In the genomic region with DNA sequence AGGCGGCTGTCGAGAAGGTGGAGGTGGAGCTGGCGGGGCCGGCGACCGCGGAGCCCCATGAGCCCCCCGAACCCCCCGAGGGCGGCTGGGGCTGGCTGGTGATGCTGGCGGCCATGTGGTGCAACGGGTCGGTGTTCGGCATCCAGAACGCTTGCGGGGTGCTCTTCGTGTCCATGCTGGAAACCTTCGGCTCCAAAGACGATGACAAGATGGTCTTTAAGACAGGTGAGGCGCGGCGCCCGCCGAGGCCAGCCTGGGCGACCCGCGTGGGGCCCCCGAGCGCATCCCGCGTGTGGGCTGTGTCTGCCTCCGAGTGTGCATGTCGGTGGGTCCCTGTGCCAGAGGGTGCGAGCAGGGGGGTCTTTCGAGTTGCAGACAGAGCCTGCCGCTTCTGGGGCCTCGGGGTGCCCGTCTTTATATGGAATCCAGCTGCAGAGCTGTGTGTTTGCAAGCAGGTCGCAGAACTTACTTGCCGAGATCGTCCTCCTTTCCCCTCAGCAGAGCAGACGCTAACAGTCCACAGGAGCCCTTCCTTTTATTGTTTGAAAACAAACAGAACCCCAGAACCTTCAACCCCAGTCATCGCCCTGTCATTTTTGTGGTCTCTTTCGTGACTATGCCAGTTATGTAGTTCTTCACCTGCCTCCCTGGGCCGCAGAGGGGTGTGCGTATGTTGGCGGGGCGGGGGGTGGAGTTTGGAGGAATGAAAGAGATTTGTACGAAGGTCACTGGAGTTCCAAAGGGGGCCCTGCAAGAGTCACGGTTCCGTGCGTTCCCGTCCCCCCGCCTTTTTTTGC, we compare ENCODE assay signal across 1 cellular context.
TF ChIP-seq lines count a peak whose summit lies in the region.

No MANE protein-coding gene starts in this region.

TF ChIP-seq in H1, 55 proteins besides CTCF, POLR2A, EP300 and RAD21 (continued from another document):
- TF ChIP-seq, protein P1, sequence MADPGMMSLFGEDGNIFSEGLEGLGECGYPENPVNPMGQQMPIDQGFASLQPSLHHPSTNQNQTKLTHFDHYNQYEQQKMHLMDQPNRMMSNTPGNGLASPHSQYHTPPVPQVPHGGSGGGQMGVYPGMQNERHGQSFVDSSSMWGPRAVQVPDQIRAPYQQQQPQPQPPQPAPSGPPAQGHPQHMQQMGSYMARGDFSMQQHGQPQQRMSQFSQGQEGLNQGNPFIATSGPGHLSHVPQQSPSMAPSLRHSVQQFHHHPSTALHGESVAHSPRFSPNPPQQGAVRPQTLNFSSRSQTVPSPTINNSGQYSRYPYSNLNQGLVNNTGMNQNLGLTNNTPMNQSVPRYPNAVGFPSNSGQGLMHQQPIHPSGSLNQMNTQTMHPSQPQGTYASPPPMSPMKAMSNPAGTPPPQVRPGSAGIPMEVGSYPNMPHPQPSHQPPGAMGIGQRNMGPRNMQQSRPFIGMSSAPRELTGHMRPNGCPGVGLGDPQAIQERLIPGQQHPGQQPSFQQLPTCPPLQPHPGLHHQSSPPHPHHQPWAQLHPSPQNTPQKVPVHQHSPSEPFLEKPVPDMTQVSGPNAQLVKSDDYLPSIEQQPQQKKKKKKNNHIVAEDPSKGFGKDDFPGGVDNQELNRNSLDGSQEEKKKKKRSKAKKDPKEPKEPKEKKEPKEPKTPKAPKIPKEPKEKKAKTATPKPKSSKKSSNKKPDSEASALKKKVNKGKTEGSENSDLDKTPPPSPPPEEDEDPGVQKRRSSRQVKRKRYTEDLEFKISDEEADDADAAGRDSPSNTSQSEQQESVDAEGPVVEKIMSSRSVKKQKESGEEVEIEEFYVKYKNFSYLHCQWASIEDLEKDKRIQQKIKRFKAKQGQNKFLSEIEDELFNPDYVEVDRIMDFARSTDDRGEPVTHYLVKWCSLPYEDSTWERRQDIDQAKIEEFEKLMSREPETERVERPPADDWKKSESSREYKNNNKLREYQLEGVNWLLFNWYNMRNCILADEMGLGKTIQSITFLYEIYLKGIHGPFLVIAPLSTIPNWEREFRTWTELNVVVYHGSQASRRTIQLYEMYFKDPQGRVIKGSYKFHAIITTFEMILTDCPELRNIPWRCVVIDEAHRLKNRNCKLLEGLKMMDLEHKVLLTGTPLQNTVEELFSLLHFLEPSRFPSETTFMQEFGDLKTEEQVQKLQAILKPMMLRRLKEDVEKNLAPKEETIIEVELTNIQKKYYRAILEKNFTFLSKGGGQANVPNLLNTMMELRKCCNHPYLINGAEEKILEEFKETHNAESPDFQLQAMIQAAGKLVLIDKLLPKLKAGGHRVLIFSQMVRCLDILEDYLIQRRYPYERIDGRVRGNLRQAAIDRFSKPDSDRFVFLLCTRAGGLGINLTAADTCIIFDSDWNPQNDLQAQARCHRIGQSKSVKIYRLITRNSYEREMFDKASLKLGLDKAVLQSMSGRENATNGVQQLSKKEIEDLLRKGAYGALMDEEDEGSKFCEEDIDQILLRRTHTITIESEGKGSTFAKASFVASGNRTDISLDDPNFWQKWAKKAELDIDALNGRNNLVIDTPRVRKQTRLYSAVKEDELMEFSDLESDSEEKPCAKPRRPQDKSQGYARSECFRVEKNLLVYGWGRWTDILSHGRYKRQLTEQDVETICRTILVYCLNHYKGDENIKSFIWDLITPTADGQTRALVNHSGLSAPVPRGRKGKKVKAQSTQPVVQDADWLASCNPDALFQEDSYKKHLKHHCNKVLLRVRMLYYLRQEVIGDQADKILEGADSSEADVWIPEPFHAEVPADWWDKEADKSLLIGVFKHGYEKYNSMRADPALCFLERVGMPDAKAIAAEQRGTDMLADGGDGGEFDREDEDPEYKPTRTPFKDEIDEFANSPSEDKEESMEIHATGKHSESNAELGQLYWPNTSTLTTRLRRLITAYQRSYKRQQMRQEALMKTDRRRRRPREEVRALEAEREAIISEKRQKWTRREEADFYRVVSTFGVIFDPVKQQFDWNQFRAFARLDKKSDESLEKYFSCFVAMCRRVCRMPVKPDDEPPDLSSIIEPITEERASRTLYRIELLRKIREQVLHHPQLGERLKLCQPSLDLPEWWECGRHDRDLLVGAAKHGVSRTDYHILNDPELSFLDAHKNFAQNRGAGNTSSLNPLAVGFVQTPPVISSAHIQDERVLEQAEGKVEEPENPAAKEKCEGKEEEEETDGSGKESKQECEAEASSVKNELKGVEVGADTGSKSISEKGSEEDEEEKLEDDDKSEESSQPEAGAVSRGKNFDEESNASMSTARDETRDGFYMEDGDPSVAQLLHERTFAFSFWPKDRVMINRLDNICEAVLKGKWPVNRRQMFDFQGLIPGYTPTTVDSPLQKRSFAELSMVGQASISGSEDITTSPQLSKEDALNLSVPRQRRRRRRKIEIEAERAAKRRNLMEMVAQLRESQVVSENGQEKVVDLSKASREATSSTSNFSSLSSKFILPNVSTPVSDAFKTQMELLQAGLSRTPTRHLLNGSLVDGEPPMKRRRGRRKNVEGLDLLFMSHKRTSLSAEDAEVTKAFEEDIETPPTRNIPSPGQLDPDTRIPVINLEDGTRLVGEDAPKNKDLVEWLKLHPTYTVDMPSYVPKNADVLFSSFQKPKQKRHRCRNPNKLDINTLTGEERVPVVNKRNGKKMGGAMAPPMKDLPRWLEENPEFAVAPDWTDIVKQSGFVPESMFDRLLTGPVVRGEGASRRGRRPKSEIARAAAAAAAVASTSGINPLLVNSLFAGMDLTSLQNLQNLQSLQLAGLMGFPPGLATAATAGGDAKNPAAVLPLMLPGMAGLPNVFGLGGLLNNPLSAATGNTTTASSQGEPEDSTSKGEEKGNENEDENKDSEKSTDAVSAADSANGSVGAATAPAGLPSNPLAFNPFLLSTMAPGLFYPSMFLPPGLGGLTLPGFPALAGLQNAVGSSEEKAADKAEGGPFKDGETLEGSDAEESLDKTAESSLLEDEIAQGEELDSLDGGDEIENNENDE (IDR thresholded peaks at IDR 0.05; ENCODE audit: insufficient replicate concordance, low read length): no peak
- no peak for TF ChIP-seq BACH1 (IDR thresholded peaks at IDR 0.05; ENCODE audit: low read length)
- no peak; the same call in 1 of the 2 replicates for TF ChIP-seq RBBP5 (IDR thresholded peaks at IDR 0.05; ENCODE audit: borderline replicate concordance, low read depth, low read length)
- no peak for TF ChIP-seq TBP (IDR thresholded peaks at IDR 0.05; ENCODE audit: low read depth, low read length)
- TF ChIP-seq, protein P2, sequence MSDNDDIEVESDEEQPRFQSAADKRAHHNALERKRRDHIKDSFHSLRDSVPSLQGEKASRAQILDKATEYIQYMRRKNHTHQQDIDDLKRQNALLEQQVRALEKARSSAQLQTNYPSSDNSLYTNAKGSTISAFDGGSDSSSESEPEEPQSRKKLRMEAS (IDR thresholded peaks at IDR 0.05): peak; percentile 71
- TF ChIP-seq, protein P3, sequence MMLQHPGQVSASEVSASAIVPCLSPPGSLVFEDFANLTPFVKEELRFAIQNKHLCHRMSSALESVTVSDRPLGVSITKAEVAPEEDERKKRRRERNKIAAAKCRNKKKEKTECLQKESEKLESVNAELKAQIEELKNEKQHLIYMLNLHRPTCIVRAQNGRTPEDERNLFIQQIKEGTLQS (IDR thresholded peaks at IDR 0.05; ENCODE audit: insufficient read depth, low read depth, low read length): no peak
- no peak for TF ChIP-seq SRF (IDR thresholded peaks at IDR 0.05; ENCODE audit: low read depth, low read length)
- no peak for TF ChIP-seq CREB1 (IDR thresholded peaks at IDR 0.05)
- TF ChIP-seq SIX5 (IDR thresholded peaks at IDR 0.05; ENCODE audit: low read depth, low read length): no peak
- no peak for TF ChIP-seq MAFK (IDR thresholded peaks at IDR 0.05; ENCODE audit: low read depth, low read length)
- TF ChIP-seq RNF2 (IDR thresholded peaks at IDR 0.05; ENCODE audit: borderline replicate concordance, low read depth, low read length, missing control alignments, poor library complexity, severe bottlenecking): no peak
- TF ChIP-seq CTBP2 (IDR thresholded peaks at IDR 0.05; ENCODE audit: borderline replicate concordance, insufficient read depth, insufficient read length, low read length): no peak
- TF ChIP-seq KDM5A (IDR thresholded peaks at IDR 0.05; ENCODE audit: low read length): no peak
- TF ChIP-seq TAF7 (optimal IDR thresholded peaks at IDR 0.05; ENCODE audit: borderline replicate concordance, low read depth, low read length): no peak
- no peak for TF ChIP-seq YY1 (IDR thresholded peaks at IDR 0.05; ENCODE audit: low read depth, low read length)
- no peak for TF ChIP-seq FOSL1 (IDR thresholded peaks at IDR 0.05; ENCODE audit: insufficient read depth, low read depth, low read length)
- TF ChIP-seq POU5F1 (IDR thresholded peaks at IDR 0.05; ENCODE audit: low read depth, low read length): no peak
- TF ChIP-seq GABPA (IDR thresholded peaks at IDR 0.05; ENCODE audit: borderline replicate concordance, insufficient read depth, low read length): no peak
- TF ChIP-seq JUND (IDR thresholded peaks at IDR 0.05; ENCODE audit: low read length): no peak
- 0 out of 4 replicates have a peak, but pooled peaks of 1 of the 2 experiments have one; percentile 20 for TF ChIP-seq SIN3A (conservative IDR thresholded peaks at IDR 0.05 in 1 of 2, IDR thresholded peaks at IDR 0.05 in 1 of 2; ENCODE audit: low read depth in 1 of 2, low read length in 2 of 2)
- no peak for TF ChIP-seq BCL11A (IDR thresholded peaks at IDR 0.05; ENCODE audit: low read depth in 2 of 2, low read length in 2 of 2)
- peak; percentile 19; the same call in 1 of the 2 replicates for TF ChIP-seq TAF1 (IDR thresholded peaks at IDR 0.05; ENCODE audit: low read depth, low read length)
- TF ChIP-seq NANOG (IDR thresholded peaks at IDR 0.05; ENCODE audit: insufficient read depth, low read depth, low read length, poor library complexity, severe bottlenecking): no peak
- no peak for TF ChIP-seq SP1 (IDR thresholded peaks at IDR 0.05; ENCODE audit: low read depth, low read length)
- TF ChIP-seq CHD1 (IDR thresholded peaks at IDR 0.05; ENCODE audit: low read depth, low read length): no peak
- no peak for TF ChIP-seq KDM1A (IDR thresholded peaks at IDR 0.05; ENCODE audit: borderline replicate concordance, low read length)
- TF ChIP-seq RXRA (IDR thresholded peaks at IDR 0.05; ENCODE audit: insufficient read depth, low read depth, low read length): no peak
- TF ChIP-seq EGR1 (IDR thresholded peaks at IDR 0.05; ENCODE audit: borderline replicate concordance, low read depth, low read length): no peak
- no peak for TF ChIP-seq CBX8 (IDR thresholded peaks at IDR 0.05; ENCODE audit: borderline replicate concordance, low read depth, low read length)
- no peak for TF ChIP-seq TCF12 (IDR thresholded peaks at IDR 0.05; ENCODE audit: low read depth, low read length)
- no peak for TF ChIP-seq SIRT6 (IDR thresholded peaks at IDR 0.05; ENCODE audit: low read length)
- TF ChIP-seq NRF1 (IDR thresholded peaks at IDR 0.05; ENCODE audit: low read depth, low read length): no peak
- no peak for TF ChIP-seq CEBPB (IDR thresholded peaks at IDR 0.05; ENCODE audit: low read depth, low read length)
- TF ChIP-seq TEAD4 (IDR thresholded peaks at IDR 0.05; ENCODE audit: low read depth, low read length): no peak
- TF ChIP-seq EZH2 (IDR thresholded peaks at IDR 0.05; ENCODE audit: low read depth, low read length, severe bottlenecking): peak; percentile 31
- no peak for TF ChIP-seq HDAC6 (IDR thresholded peaks at IDR 0.05; ENCODE audit: low read depth, low read length)
